ENCODE assay signal across 15 cellular contexts in the genomic region with DNA sequence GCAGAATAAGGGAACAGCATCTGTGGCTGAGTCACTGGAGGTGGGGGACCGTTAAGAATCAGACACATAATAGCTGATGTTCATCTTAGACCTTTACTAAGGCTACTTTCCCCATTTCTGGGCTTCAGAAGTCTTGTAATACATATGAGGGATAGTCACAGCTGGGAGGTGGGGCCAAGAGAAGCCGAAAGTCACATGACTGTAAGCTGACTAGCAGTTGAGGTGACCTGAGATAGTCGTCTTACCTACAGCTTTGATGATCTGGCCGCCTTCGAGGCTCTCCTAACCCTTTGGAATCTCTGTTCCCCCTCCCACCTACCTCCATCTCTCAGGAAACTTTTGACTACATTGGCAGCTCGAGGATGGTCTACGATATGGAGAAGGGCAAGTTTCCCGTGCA. TPM values are rescaled to one million over a fixed set of nuclear protein-coding genes. Genes with fewer than 3 reads are reported as not detected.
DNase-seq lines count a peak whose midpoint lies in the region; ATAC-seq and TF ChIP-seq lines count a peak whose summit lies in the region.
"Had no signal": no experiment of that assay in that cellular context is flagged by ENCODE, and none has a peak within 500 bp of the region (broad histone marks: within the 10 kb centered on the region; RNA-seq: fewer than 3 reads in every experiment).

No MANE protein-coding gene starts in this region.

- no peaks in the 10 kb centered on the region for H3K27me3 Mint-ChIP-seq in memory B cell
- H3K27me3 Mint-ChIP-seq: CD4-positive, CD25-positive, alpha-beta regulatory T cell; IgD-negative memory B cell had no signal

- peak overlapping the region in 1 of 2 donors; percentile 55 for H3K27ac ChIP-seq in right atrium auricular region
- peak overlapping the region; percentile 86 for H3K27ac ChIP-seq in skeletal muscle tissue (ENCODE audit: low read depth, low read length)

- H3K36me3 ChIP-seq in right atrium auricular region (peaks cover 97% of the 10 kb centered on the region), skeletal muscle tissue (ENCODE audit: control insufficient read depth in 3 of 3, insufficient read depth in 3 of 3, low read length in 3 of 3) (peaks cover 67 to 90% (median 80%) of the 10 kb centered on the region in 3 donors)

- TF ChIP-seq CTCF in right atrium auricular region (IDR thresholded peaks at IDR 0.05), result no peak

- peaks cover 0 to 14% of the 10 kb centered on the region in 2 donors for H3K4me1 ChIP-seq in right atrium auricular region
- peaks cover 21 to 39% (median 34%) of the 10 kb centered on the region in 3 donors for H3K4me1 ChIP-seq in skeletal muscle tissue (ENCODE audit: control insufficient read depth in 3 of 3, insufficient read depth in 3 of 3, low read length in 3 of 3)
- H3K4me1 ChIP-seq: BE2C, Caco-2 had no signal

- DNase-seq in right atrium auricular region (ENCODE audit: low spot score), result peak; percentile 38
- no peak for DNase-seq in Right ventricle myocardium superior
- DNase-seq in memory B cell (ENCODE audit: low spot score in 2 of 2), result no peak
- DNase-seq: BE2C; C1 segment of cervical spinal cord; Caco-2; CD4-positive, CD25-positive, alpha-beta regulatory T cell; HCEC 1CT had no signal

- no peaks in the 10 kb centered on the region for H3K9me3 ChIP-seq in right atrium auricular region
- no peaks in the 10 kb centered on the region for H3K9me3 ChIP-seq in skeletal muscle tissue (ENCODE audit: control insufficient read depth in 3 of 3, low read length in 3 of 3)
- H3K9me3 ChIP-seq: BE2C, Caco-2 had no signal

- H3K4me3 Mint-ChIP-seq in memory B cell, result no peak overlapping the region
- H3K4me3 Mint-ChIP-seq: GM23338, IgD-negative memory B cell had no signal

- H3K4me1 Mint-ChIP-seq in memory B cell, result peaks cover 2% of the 10 kb centered on the region
- H3K4me1 Mint-ChIP-seq: GM23338 had no signal

- H3K9ac ChIP-seq in skeletal muscle tissue (ENCODE audit: low read depth in 1 of 3, low read length in 3 of 3), result no peak overlapping the region

- H3K27me3 ChIP-seq in right atrium auricular region (no peaks in the 10 kb centered on the region), skeletal muscle tissue (ENCODE audit: control insufficient read depth in 3 of 3, insufficient read depth in 3 of 3, low read length in 3 of 3) (no peaks in the 10 kb centered on the region)
- H3K27me3 ChIP-seq: BE2C had no signal

- intact Hi-C loops in Right ventricle myocardium superior (cut with DNase I), result no loop called here

- H3K36me3 Mint-ChIP-seq in memory B cell, result peaks cover 53% of the 10 kb centered on the region

- no peaks in the 10 kb centered on the region for H3K9me3 Mint-ChIP-seq in memory B cell
- H3K9me3 Mint-ChIP-seq: CD4-positive, CD25-positive, alpha-beta regulatory T cell; GM23338; IgD-negative memory B cell had no signal

- H3K4me3 ChIP-seq in right atrium auricular region, result no peak overlapping the region
- H3K4me3 ChIP-seq in skeletal muscle tissue (ENCODE audit: low read length in 3 of 3), result peak overlapping the region in 1 of 3 donors; percentile 22
- H3K4me3 ChIP-seq: GM23338 had no signal

- H3K27ac Mint-ChIP-seq in memory B cell, result peak overlapping the region; percentile 63
- H3K27ac Mint-ChIP-seq: GM23338, IgD-negative memory B cell had no signal

- ATAC-seq in Right ventricle myocardium superior (ENCODE audit: poor library complexity), result no peak
- ATAC-seq in memory B cell (ENCODE audit: low read depth), result no peak
- ATAC-seq in GM21717 (IDR thresholded peaks at IDR 0.05; ENCODE audit: unreplicated experiment), result no peak
- no peak for ATAC-seq in HG02759 (IDR thresholded peaks at IDR 0.05; ENCODE audit: unreplicated experiment)
- ATAC-seq: GM23338, HepG2 had no signal

RNA-seq across cellular contexts. Expression of gene NCSTN, which starts 9.4 kb away (rescaled TPM):
- total RNA-seq in right atrium auricular region, result 10 to 100 TPM; 63.4 to 71.3 TPM
- 57.9 TPM for total RNA-seq in Right ventricle myocardium superior
- total RNA-seq in skeletal muscle tissue, result 53.8 TPM

RNA-seq across cellular contexts. Expression of gene COPA, which starts 9.5 kb away (rescaled TPM):
- total RNA-seq in right atrium auricular region, result 100 to 1,000 TPM in 1 of 2 donors, 10 to 100 TPM in 1; 96.1 to 134 TPM
- total RNA-seq in Right ventricle myocardium superior, result 83.9 TPM
- 211 TPM for total RNA-seq in skeletal muscle tissue

RNA-seq across cellular contexts. Expression of gene NHLH1, which starts 14.3 kb away (rescaled TPM):
- total RNA-seq in right atrium auricular region, result not detected
- not detected for total RNA-seq in Right ventricle myocardium superior
- total RNA-seq in skeletal muscle tissue, result not detected
- total RNA-seq: A172; CD4-positive, CD25-positive, alpha-beta regulatory T cell had no signal

RNA-seq across cellular contexts. Expression of gene VANGL2, which starts 47.8 kb away (rescaled TPM):
- 1 to 10 TPM; 3.4 to 8.1 TPM for total RNA-seq in right atrium auricular region
- total RNA-seq in Right ventricle myocardium superior, result 1.9 TPM
- 2.1 TPM for total RNA-seq in skeletal muscle tissue
- total RNA-seq: HepG2 had no signal
